22 cellular contexts compared by ENCODE assay signal in the genomic region with DNA sequence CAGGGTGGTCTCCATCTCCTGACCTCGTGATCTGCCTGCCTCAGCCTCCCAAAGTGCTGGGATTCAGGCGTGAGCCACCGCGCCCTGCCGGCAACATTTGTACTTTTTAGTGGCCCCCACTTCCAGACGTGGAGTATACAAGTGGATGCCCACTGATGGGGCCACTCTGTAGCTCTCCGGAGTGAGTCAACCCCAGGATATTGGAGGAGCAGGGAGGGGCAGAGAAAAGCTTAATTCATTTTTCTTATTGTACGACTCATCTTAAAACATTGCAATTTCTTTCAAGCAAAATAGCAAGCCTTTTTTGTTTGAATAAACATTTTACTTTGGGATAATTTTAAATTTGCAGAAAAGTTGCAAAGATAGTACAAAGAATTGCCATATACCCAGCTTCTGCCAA. TPM values are rescaled to one million over a fixed set of nuclear protein-coding genes. Genes with fewer than 3 reads are reported as not detected.
"Had no signal": no experiment of that assay in that cellular context is flagged by ENCODE, and none has a peak within 500 bp of the region (broad histone marks: within the 10 kb centered on the region; RNA-seq: fewer than 3 reads in every experiment).

No MANE protein-coding gene starts in this region.

- H3K4me1 ChIP-seq: prostate gland, uterus had no signal

- H3K27ac ChIP-seq: adrenal gland, cardiac muscle cell, prostate gland, suprapubic skin, uterus, WERI-Rb-1 had no signal

- H3K9me3 Mint-ChIP-seq: activated naive CD4-positive, alpha-beta T cell treated with anti-CD3 and anti-CD28 coated beads, Interleukin-2, amount 50 U/mL, for 24 hours; effector memory CD8-positive, alpha-beta T cell; naive B cell; stimulated activated naive CD8-positive, alpha-beta T cell treated with anti-CD3 and anti-CD28 coated beads, Interleukin-15, amount 100 ng/mL, for 72 hours had no signal

- H3K27ac Mint-ChIP-seq: activated naive CD4-positive, alpha-beta T cell treated with anti-CD3 and anti-CD28 coated beads, Interleukin-2, amount 50 U/mL, for 24 hours; activated T-cell treated with anti-CD3 and anti-CD28 coated beads, Interleukin-2, amount 50 U/mL, for 72 hours; effector memory CD8-positive, alpha-beta T cell; stimulated activated naive CD8-positive, alpha-beta T cell treated with anti-CD3 and anti-CD28 coated beads, Interleukin-15, amount 100 ng/mL, for 72 hours had no signal

- H3K4me3 ChIP-seq: adrenal gland, cardiac muscle cell, mucosa of descending colon, prostate gland, right atrium auricular region, suprapubic skin, transverse colon, uterus had no signal

- H3K36me3 ChIP-seq: adrenal gland, cardiac muscle cell, prostate gland, right atrium auricular region, suprapubic skin, transverse colon, uterus, WERI-Rb-1 had no signal

- H3K4me3 Mint-ChIP-seq: activated naive CD4-positive, alpha-beta T cell treated with anti-CD3 and anti-CD28 coated beads, Interleukin-2, amount 50 U/mL, for 24 hours; activated T-cell treated with anti-CD3 and anti-CD28 coated beads, Interleukin-2, amount 50 U/mL, for 72 hours; effector memory CD8-positive, alpha-beta T cell; stimulated activated naive CD8-positive, alpha-beta T cell treated with anti-CD3 and anti-CD28 coated beads, Interleukin-15, amount 100 ng/mL, for 72 hours had no signal

- H3K27me3 Mint-ChIP-seq: activated naive CD4-positive, alpha-beta T cell treated with anti-CD3 and anti-CD28 coated beads, Interleukin-2, amount 50 U/mL, for 24 hours; effector memory CD8-positive, alpha-beta T cell; stimulated activated naive CD8-positive, alpha-beta T cell treated with anti-CD3 and anti-CD28 coated beads, Interleukin-15, amount 100 ng/mL, for 72 hours had no signal

- DNase-seq: activated CD4-positive, alpha-beta T cell treated with anti-CD3 and anti-CD28 coated beads, Interleukin-2, amount 50 U/mL, for 4 hours; activated effector memory CD4-positive, alpha-beta T cell treated with anti-CD3 and anti-CD28 coated beads, Interleukin-2, amount 50 U/mL, for 16 hours; activated T-cell treated with anti-CD3 and anti-CD28 coated beads, Interleukin-2, amount 50 U/mL, for 72 hours; effector memory CD8-positive, alpha-beta T cell; mesenchymal stem cell; naive B cell; stimulated activated naive CD8-positive, alpha-beta T cell treated with anti-CD3 and anti-CD28 coated beads, Interleukin-15, amount 100 ng/mL, for 72 hours; transverse colon; uterus; WERI-Rb-1 had no signal

- H3K36me3 Mint-ChIP-seq: activated naive CD4-positive, alpha-beta T cell treated with anti-CD3 and anti-CD28 coated beads, Interleukin-2, amount 50 U/mL, for 24 hours; naive B cell had no signal

- H3K9me3 ChIP-seq: adrenal gland, mucosa of descending colon, prostate gland, right atrium auricular region, suprapubic skin, transverse colon, uterus had no signal

- ATAC-seq: activated T-cell treated with anti-CD3 and anti-CD28 coated beads, Interleukin-2, amount 50 U/mL, for 72 hours; effector memory CD8-positive, alpha-beta T cell; stimulated activated naive CD8-positive, alpha-beta T cell treated with anti-CD3 and anti-CD28 coated beads, Interleukin-15, amount 100 ng/mL, for 72 hours had no signal

- H3K27me3 ChIP-seq: adrenal gland, cardiac muscle cell, right atrium auricular region, suprapubic skin, transverse colon, uterus had no signal

RNA-seq across cellular contexts. Expression of a gene that starts 34.6 kb away (rescaled TPM):
- total RNA-seq: activated CD8-positive, alpha-beta memory T cell treated with anti-CD3 and anti-CD28 coated beads for 36 hours; cardiac muscle cell; dermis microvascular lymphatic vessel endothelial cell; liver; osteocyte; right atrium auricular region; suprapubic skin; T-helper 2 cell treated with Interferon-gamma antibody and Interleukin-4, amounts not matched to agents 100 ng/mL and 5 ng/mL, for 36 hours had no signal
- polyA plus RNA-seq: cardiac muscle cell, liver had no signal
